Comparison of ENCODE assay signal across 29 cellular contexts in the genomic region with DNA sequence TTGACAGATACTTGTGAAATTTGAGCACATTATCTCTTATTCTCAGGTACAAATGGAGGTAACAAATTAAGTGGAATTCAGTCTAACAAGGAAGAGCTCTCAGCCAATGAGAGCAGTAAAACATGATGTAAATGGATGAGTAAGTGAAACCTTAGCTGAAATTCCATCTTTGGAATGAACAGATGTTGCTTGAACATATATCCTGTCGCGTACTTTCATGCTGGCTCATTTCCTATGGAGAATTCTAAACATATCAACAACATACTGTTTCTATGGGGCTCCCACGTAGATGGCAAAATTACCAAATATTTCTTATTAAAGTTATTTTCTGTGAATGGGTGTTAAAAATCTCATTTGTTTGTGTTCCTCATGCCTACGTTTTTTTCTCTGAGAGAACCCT.
DNase-seq lines count a peak whose midpoint lies in the region; ATAC-seq and TF ChIP-seq lines count a peak whose summit lies in the region.
"Had no signal": no experiment of that assay in that cellular context is flagged by ENCODE, and none has a peak within 500 bp of the region (broad histone marks: within the 10 kb centered on the region; RNA-seq: fewer than 3 reads in every experiment).

No MANE protein-coding gene starts in this region.

- H3K27ac ChIP-seq in spleen = no peak overlapping the region
- H3K27ac ChIP-seq: adrenal gland, lower lobe of right lung, sigmoid colon had no signal

- CTCF ChIA-PET in activated CD8-positive, alpha-beta T cell treated with anti-CD3 and anti-CD28 coated beads for 36 hours (lab: Charles Lee) = no interaction called here

- 66 to 87% (median 77%) methylated on average over 4 of the region's 4 CpGs for WGBS in spleen, 5 donors

- no peak for TF ChIP-seq POLR2A in erythroblast (IDR thresholded peaks at IDR 0.05; ENCODE audit: low read length)
- TF ChIP-seq POLR2A in spleen (IDR thresholded peaks at IDR 0.05) = no peak

- H3K4me1 Mint-ChIP-seq in chondrocyte (ENCODE audit: low read depth) = peaks cover 8% of the 10 kb centered on the region
- H3K4me1 Mint-ChIP-seq in activated CD8-positive, alpha-beta T cell treated with anti-CD3 and anti-CD28 coated beads for 36 hours (ENCODE audit: low read depth) = no peaks in the 10 kb centered on the region
- H3K4me1 Mint-ChIP-seq: activated naive CD4-positive, alpha-beta T cell treated with anti-CD3 and anti-CD28 coated beads, Interleukin-2, amount 10 ng/mL, durations not matched to agents 7 days and 5 days; activated T-helper 17 cell treated with anti-CD3 and anti-CD28 coated beads, Interleukin-2, amount 50 U/mL, for 72 hours had no signal

- H3K36me3 ChIP-seq in spleen = no peaks in the 10 kb centered on the region
- H3K36me3 ChIP-seq: adrenal gland, lower lobe of right lung, sigmoid colon had no signal

- no peaks in the 10 kb centered on the region for H3K27me3 Mint-ChIP-seq in chondrocyte (ENCODE audit: low read depth)
- H3K27me3 Mint-ChIP-seq in activated CD8-positive, alpha-beta T cell treated with anti-CD3 and anti-CD28 coated beads for 36 hours = no peaks in the 10 kb centered on the region
- H3K27me3 Mint-ChIP-seq: activated CD4-positive, alpha-beta memory T cell treated with anti-CD3 and anti-CD28 coated beads for 36 hours; activated naive CD4-positive, alpha-beta T cell treated with anti-CD3 and anti-CD28 coated beads, Interleukin-2, amount 10 ng/mL, durations not matched to agents 7 days and 5 days; activated T-helper 17 cell treated with anti-CD3 and anti-CD28 coated beads, Interleukin-2, amount 50 U/mL, for 72 hours; IgD-negative memory B cell; natural killer cell treated with Interleukin-12 subunit alpha and Interleukin-12 subunit beta and Interleukin-15 and Interleukin-18, amount 100 ng/mL, for 72 hours; stimulated activated naive B cell treated with anti-CD40 and anti-IgM and Interleukin-4, amounts not matched to agents 10 μg/mL and 1 μg/mL and 100 μg/mL, for 72 hours had no signal

- no peaks in the 10 kb centered on the region for H3K36me3 Mint-ChIP-seq in chondrocyte (ENCODE audit: low read depth)
- H3K36me3 Mint-ChIP-seq in activated CD8-positive, alpha-beta T cell treated with anti-CD3 and anti-CD28 coated beads for 36 hours (ENCODE audit: low read depth) = no peaks in the 10 kb centered on the region
- H3K36me3 Mint-ChIP-seq: activated CD4-positive, alpha-beta memory T cell treated with anti-CD3 and anti-CD28 coated beads for 36 hours; activated naive CD4-positive, alpha-beta T cell treated with anti-CD3 and anti-CD28 coated beads, Interleukin-2, amount 10 ng/mL, durations not matched to agents 7 days and 5 days; IgD-negative memory B cell; natural killer cell treated with Interleukin-12 subunit alpha and Interleukin-12 subunit beta and Interleukin-15 and Interleukin-18, amount 100 ng/mL, for 72 hours; stimulated activated naive B cell treated with anti-CD40 and anti-IgM and Interleukin-4, amounts not matched to agents 10 μg/mL and 1 μg/mL and 100 μg/mL, for 72 hours had no signal

- intact Hi-C loops in activated CD8-positive, alpha-beta T cell treated with anti-CD3 and anti-CD28 coated beads for 36 hours (cut with micrococcal nuclease) = no loop called here
- intact Hi-C loops in spleen (cut with DNase I; ENCODE audit: low total_unique reads) = no loop called here

- no peak overlapping the region for H3K4me3 ChIP-seq in spleen
- H3K4me3 ChIP-seq: adrenal gland, lower lobe of right lung, sigmoid colon had no signal

- peak; percentile 66 for DNase-seq in NCI-H69 (lab: John Stamatoyannopoulos, UW)
- DNase-seq in chondrocyte (ENCODE audit: low spot score) = no peak
- DNase-seq in inferior parietal cortex (ENCODE audit: extremely low spot score) = peak; percentile 6
- DNase-seq in smooth muscle cell of the brain vasculature (ENCODE audit: low read depth, low spot score) = peak; percentile 29
- DNase-seq in activated CD8-positive, alpha-beta T cell treated with anti-CD3 and anti-CD28 coated beads for 36 hours = no peak
- DNase-seq in UCSD-AML1 (lab: John Stamatoyannopoulos, UW; ENCODE audit: unreplicated experiment) = no peak
- no peak for DNase-seq in erythroblast (lab: John Stamatoyannopoulos, UW)
- no peak for DNase-seq in spleen
- DNase-seq: activated CD4-positive, alpha-beta memory T cell treated with anti-CD3 and anti-CD28 coated beads for 36 hours; activated naive CD4-positive, alpha-beta T cell treated with anti-CD3 and anti-CD28 coated beads, Interleukin-2, amount 10 ng/mL, durations not matched to agents 7 days and 5 days; adrenal gland; C1 segment of cervical spinal cord; COR-L47; DMS53; effector memory CD4-positive, alpha-beta T cell; foreskin melanocyte; HCEC 1CT; lower lobe of right lung; NCI-H146; NCI-H510A treated with DMSO at 0.1 percent for 48 hours; PC-3; sigmoid colon; stimulated activated naive B cell treated with anti-CD40 and anti-IgM and Interleukin-4, amounts not matched to agents 10 μg/mL and 1 μg/mL and 100 μg/mL, for 72 hours had no signal

- H3K27me3 ChIP-seq in spleen (replicated peaks in 1 of 7) = no peaks in the 10 kb centered on the region
- H3K27me3 ChIP-seq: adrenal gland, sigmoid colon had no signal

- peak overlapping the region; percentile 50 for H3K27ac Mint-ChIP-seq in chondrocyte (ENCODE audit: unreplicated experiment)
- H3K27ac Mint-ChIP-seq in activated CD8-positive, alpha-beta T cell treated with anti-CD3 and anti-CD28 coated beads for 36 hours = no peak overlapping the region
- H3K27ac Mint-ChIP-seq: activated CD4-positive, alpha-beta memory T cell treated with anti-CD3 and anti-CD28 coated beads for 36 hours; activated naive CD4-positive, alpha-beta T cell treated with anti-CD3 and anti-CD28 coated beads, Interleukin-2, amount 10 ng/mL, durations not matched to agents 7 days and 5 days; activated T-helper 17 cell treated with anti-CD3 and anti-CD28 coated beads, Interleukin-2, amount 50 U/mL, for 72 hours; IgD-negative memory B cell; natural killer cell treated with Interleukin-12 subunit alpha and Interleukin-12 subunit beta and Interleukin-15 and Interleukin-18, amount 100 ng/mL, for 72 hours; stimulated activated naive B cell treated with anti-CD40 and anti-IgM and Interleukin-4, amounts not matched to agents 10 μg/mL and 1 μg/mL and 100 μg/mL, for 72 hours; T-helper 1 cell treated with Interleukin-12 subunit alpha and Interleukin-12 subunit beta and Interleukin-4 antibody, amounts not matched to agents 30 μg/mL and 1 μg/mL, for 36 hours had no signal

- no peaks in the 10 kb centered on the region for H3K9me3 ChIP-seq in spleen
- H3K9me3 ChIP-seq: adrenal gland, lower lobe of right lung, sigmoid colon had no signal

- H3K9me3 Mint-ChIP-seq in chondrocyte (ENCODE audit: low read depth) = no peaks in the 10 kb centered on the region
- H3K9me3 Mint-ChIP-seq in activated CD8-positive, alpha-beta T cell treated with anti-CD3 and anti-CD28 coated beads for 36 hours = no peaks in the 10 kb centered on the region
- H3K9me3 Mint-ChIP-seq: activated CD4-positive, alpha-beta memory T cell treated with anti-CD3 and anti-CD28 coated beads for 36 hours; activated naive CD4-positive, alpha-beta T cell treated with anti-CD3 and anti-CD28 coated beads, Interleukin-2, amount 10 ng/mL, durations not matched to agents 7 days and 5 days; activated T-helper 17 cell treated with anti-CD3 and anti-CD28 coated beads, Interleukin-2, amount 50 U/mL, for 72 hours; IgD-negative memory B cell; stimulated activated naive B cell treated with anti-CD40 and anti-IgM and Interleukin-4, amounts not matched to agents 10 μg/mL and 1 μg/mL and 100 μg/mL, for 72 hours; T-helper 1 cell treated with Interleukin-12 subunit alpha and Interleukin-12 subunit beta and Interleukin-4 antibody, amounts not matched to agents 30 μg/mL and 1 μg/mL, for 36 hours had no signal

- no peak for ATAC-seq in activated CD8-positive, alpha-beta T cell treated with anti-CD3 and anti-CD28 coated beads for 36 hours
- ATAC-seq: activated T-helper 17 cell treated with anti-CD3 and anti-CD28 coated beads, Interleukin-2, amount 50 U/mL, for 72 hours; lower lobe of right lung; natural killer cell treated with Interleukin-12 subunit alpha and Interleukin-12 subunit beta and Interleukin-15 and Interleukin-18, amount 100 ng/mL, for 72 hours; Right ventricle myocardium inferior; SK-N-SH treated with all-trans-retinoic acid at 6 μM for 48 hours; stimulated activated naive B cell treated with anti-CD40 and anti-IgM and Interleukin-4, amounts not matched to agents 10 μg/mL and 1 μg/mL and 100 μg/mL, for 72 hours had no signal

- no peaks in the 10 kb centered on the region for H3K4me1 ChIP-seq in spleen
- H3K4me1 ChIP-seq: adrenal gland, lower lobe of right lung, sigmoid colon had no signal

- no peak overlapping the region for H3K4me3 Mint-ChIP-seq in chondrocyte (ENCODE audit: unreplicated experiment)
- no peak overlapping the region for H3K4me3 Mint-ChIP-seq in activated CD8-positive, alpha-beta T cell treated with anti-CD3 and anti-CD28 coated beads for 36 hours
- H3K4me3 Mint-ChIP-seq: activated CD4-positive, alpha-beta memory T cell treated with anti-CD3 and anti-CD28 coated beads for 36 hours; activated naive CD4-positive, alpha-beta T cell treated with anti-CD3 and anti-CD28 coated beads, Interleukin-2, amount 10 ng/mL, durations not matched to agents 7 days and 5 days; activated T-helper 17 cell treated with anti-CD3 and anti-CD28 coated beads, Interleukin-2, amount 50 U/mL, for 72 hours; IgD-negative memory B cell; natural killer cell treated with Interleukin-12 subunit alpha and Interleukin-12 subunit beta and Interleukin-15 and Interleukin-18, amount 100 ng/mL, for 72 hours; stimulated activated naive B cell treated with anti-CD40 and anti-IgM and Interleukin-4, amounts not matched to agents 10 μg/mL and 1 μg/mL and 100 μg/mL, for 72 hours; T-helper 1 cell treated with Interleukin-12 subunit alpha and Interleukin-12 subunit beta and Interleukin-4 antibody, amounts not matched to agents 30 μg/mL and 1 μg/mL, for 36 hours had no signal

- POLR2A ChIA-PET in activated CD8-positive, alpha-beta T cell treated with anti-CD3 and anti-CD28 coated beads for 36 hours (lab: Charles Lee) = no interaction called here

- TF ChIP-seq CTCF in chondrocyte (IDR thresholded peaks at IDR 0.05) = no peak
- TF ChIP-seq CTCF in activated CD8-positive, alpha-beta T cell treated with anti-CD3 and anti-CD28 coated beads for 36 hours (IDR thresholded peaks at IDR 0.05) = no peak
- no peak for TF ChIP-seq CTCF in spleen (IDR thresholded peaks at IDR 0.05 in 8 of 11, conservative IDR thresholded peaks at IDR 0.05 in 3 of 11)

Comparison
In these comparisons a context has a peak if more than half of its experiments do, and no peak if none do; other contexts are left out.
1. DNase-seq: peak in NCI-H69 (single experiment), inferior parietal cortex (single experiment) and smooth muscle cell of the brain vasculature (single experiment); none in chondrocyte (single experiment), activated CD8-positive, alpha-beta T cell treated with anti-CD3 and anti-CD28 coated beads for 36 hours (single experiment), UCSD-AML1 (single experiment), erythroblast (0 of 2) and spleen (single experiment).